ENCODE assay signal across 8 cellular contexts in genomic region chr1:154328318-154329151, GRCh38. TPM values are rescaled to one million over a fixed set of nuclear protein-coding genes. Genes with fewer than 3 reads are reported as not detected.
A peak's percentile ranks its signal among the peaks of the same experiment; 100 is the strongest.
DNase-seq lines count a peak whose midpoint lies in the region; ATAC-seq lines count a peak whose summit lies in the region.

No MANE protein-coding gene starts in this region.

- no peak overlapping the region for H2BK5ac ChIP-seq in mesendoderm (ENCODE audit: low read length)

- H2BK15ac ChIP-seq in mesendoderm (replicated peaks; ENCODE audit: low read depth): no peak overlapping the region

- no peak overlapping the region for H3K27ac ChIP-seq in mesendoderm (ENCODE audit: low read depth, low read length)

- peak overlapping the region; percentile 76 for H3K4me2 ChIP-seq in mesendoderm (ENCODE audit: low read length)

- H3K27me3 ChIP-seq in mesendoderm (ENCODE audit: insufficient read depth, low read length, poor library complexity): no peaks in the 10 kb centered on the region

- peak; percentile 40 for ATAC-seq in GM21367 (IDR thresholded peaks at IDR 0.05; ENCODE audit: unreplicated experiment)

- H3K4me1 ChIP-seq in mesendoderm (ENCODE audit: control insufficient read depth, low read depth, low read length): peaks cover 16% of the 10 kb centered on the region

- no peak overlapping the region for H4K5ac ChIP-seq in mesendoderm (ENCODE audit: low read length)

- H3K79me1 ChIP-seq in mesendoderm (ENCODE audit: low read length): peaks cover 11% of the 10 kb centered on the region

- H3K36me3 ChIP-seq in mesendoderm (ENCODE audit: control insufficient read depth, insufficient read depth, low read length): peaks cover 4% of the 10 kb centered on the region

- H3K4me3 ChIP-seq in mesendoderm (ENCODE audit: low read length): no peak overlapping the region

- H3K9ac ChIP-seq in mesendoderm (ENCODE audit: low read length): peak overlapping the region; percentile 63

- no peak overlapping the region for H4K8ac ChIP-seq in mesendoderm (ENCODE audit: low read depth, low read length)

- H3K79me2 ChIP-seq in mesendoderm (ENCODE audit: control insufficient read depth, insufficient read depth, low read length): peaks cover 3% of the 10 kb centered on the region

- H2AK5ac ChIP-seq in mesendoderm (ENCODE audit: low read length): no peak overlapping the region

- DNase-seq in AG20443 (ENCODE audit: low spot score) (peak; percentile 92), NCI-H345 (lab: John Stamatoyannopoulos, UW) (peak; percentile 90), mesendoderm (peak; percentile 74), HPDE6-E6E7 (ENCODE audit: extremely low spot score) (no peak)
- DNase-seq in activated CD8-positive, alpha-beta memory T cell treated with anti-CD3 and anti-CD28 coated beads for 48 hours (ENCODE audit: low read depth in 2 of 3, low spot score in 2 of 3): peak in 2 of 3 experiments; percentile 72 to 76
- peak; percentile 80 for DNase-seq in effector CD8-positive, alpha-beta T cell (lab: John Stamatoyannopoulos, UW)
- DNase-seq in stimulated activated CD4-positive, alpha-beta T cell treated with anti-CD3 and anti-CD28 coated beads, TNF-alpha, amount 100 ng/mL, for 48 hours (ENCODE audit: low read depth in 3 of 3): peak in 2 of 3 donors; percentile 56 to 86

- no peak overlapping the region for H3K18ac ChIP-seq in mesendoderm (ENCODE audit: low read length)

- WGBS in mesendoderm (ENCODE audit: extremely low coverage, insufficient coverage, low lambda C conversion rate): no CpG with 5 or more reads among the region's 76 CpGs

- H3K4ac ChIP-seq in mesendoderm (ENCODE audit: low read depth, low read length): no peak overlapping the region

- no peak overlapping the region for H3K23ac ChIP-seq in mesendoderm (ENCODE audit: low read length)

- H3K56ac ChIP-seq in mesendoderm (ENCODE audit: low read length): peak overlapping the region; percentile 50

- H2BK120ac ChIP-seq in mesendoderm (ENCODE audit: low read depth, low read length): no peak overlapping the region

RNA-seq across cellular contexts. Expression of gene ATP8B2, which starts 3.2 kb away (rescaled TPM):
- 22.7 TPM for polyA plus RNA-seq in mesendoderm (2013, experiment 1 of 2)
- polyA plus RNA-seq in mesendoderm (2013, experiment 2 of 2): 23.2 TPM

RNA-seq across cellular contexts. Expression of gene AQP10, which starts 7.6 kb away (rescaled TPM):
- not detected for polyA plus RNA-seq in mesendoderm (2013, experiment 1 of 2)
- not detected for polyA plus RNA-seq in mesendoderm (2013, experiment 2 of 2)

RNA-seq across cellular contexts. Expression of gene HAX1, which starts 56.1 kb away (rescaled TPM):
- polyA plus RNA-seq in mesendoderm (2013, experiment 1 of 2): 85.9 TPM
- polyA plus RNA-seq in mesendoderm (2013, experiment 2 of 2): 88.5 TPM
